Comparison of ENCODE assay signal across 29 cellular contexts in genomic region chr2:173886613-173887012, GRCh38.
"Had no signal": no experiment of that assay in that cellular context is flagged by ENCODE, and none has a peak within 500 bp of the region (broad histone marks: within the 10 kb centered on the region; RNA-seq: fewer than 3 reads in every experiment).

No MANE protein-coding gene starts in this region.

- H3K27ac ChIP-seq: stomach, suprapubic skin, testis, thoracic aorta, thyroid gland, tibial artery, tibial nerve, transverse colon, upper lobe of left lung, upper lobe of right lung, uterus, vagina had no signal

- H3K9me3 ChIP-seq: suprapubic skin, testis, thoracic aorta, thyroid gland, transverse colon, uterus, vagina had no signal

- H3K27ac Mint-ChIP-seq: stimulated activated effector memory CD8-positive, alpha-beta T cell treated with anti-CD3 and anti-CD28 coated beads, Interleukin-12 subunit alpha, Interleukin-12 subunit beta, amount 100 ng/mL, for 72 hours; stimulated activated memory B cell treated with anti-CD40 and anti-IgM and Interleukin-4, amounts not matched to agents 10 μg/mL and 1 μg/mL and 100 μg/mL, for 72 hours; stimulated activated naive B cell treated with anti-CD40 and anti-IgM and Interleukin-4, amounts not matched to agents 10 μg/mL and 1 μg/mL and 100 μg/mL, for 72 hours; stimulated activated naive CD8-positive, alpha-beta T cell treated with anti-CD3 and anti-CD28 coated beads, Interleukin-15, amount 100 ng/mL, for 72 hours; stimulated activated naive CD8-positive, alpha-beta T cell treated with anti-CD3 and anti-CD28 coated beads, Interleukin-15, Interleukin-2, amounts not matched to agents 100 ng/mL and 50 ng/mL, for 24 hours; type B pancreatic cell had no signal

- H3K27me3 ChIP-seq: stomach, suprapubic skin, testis, thyroid gland, tibial nerve, transverse colon, upper lobe of left lung, upper lobe of right lung, uterus, vagina had no signal

- H3K4me3 ChIP-seq: stomach, suprapubic skin, testis, thoracic aorta, thyroid gland, tibial artery, tibial nerve, transverse colon, upper lobe of left lung, upper lobe of right lung, uterus, vagina had no signal

- ATAC-seq: stimulated activated effector memory CD8-positive, alpha-beta T cell treated with anti-CD3 and anti-CD28 coated beads, Interleukin-12 subunit alpha, Interleukin-12 subunit beta, amount 100 ng/mL, for 72 hours; stimulated activated memory B cell treated with anti-CD40 and anti-IgM and Interleukin-4, amounts not matched to agents 10 μg/mL and 1 μg/mL and 100 μg/mL, for 72 hours; stimulated activated naive B cell treated with anti-CD40 and anti-IgM and Interleukin-4, amounts not matched to agents 10 μg/mL and 1 μg/mL and 100 μg/mL, for 72 hours; stimulated activated naive CD8-positive, alpha-beta T cell treated with anti-CD3 and anti-CD28 coated beads, Interleukin-15, amount 100 ng/mL, for 72 hours; stimulated activated naive CD8-positive, alpha-beta T cell treated with anti-CD3 and anti-CD28 coated beads, Interleukin-15, Interleukin-2, amounts not matched to agents 100 U/mL and 50 U/mL, for 24 hours; upper lobe of right lung had no signal

- H3K4me1 ChIP-seq: testis, transverse colon, upper lobe of right lung, uterus had no signal

- H3K27me3 Mint-ChIP-seq: stimulated activated memory B cell treated with anti-CD40 and anti-IgM and Interleukin-4, amounts not matched to agents 10 μg/mL and 1 μg/mL and 100 μg/mL, for 72 hours; type B pancreatic cell had no signal

- DNase-seq: stimulated activated CD4-positive, alpha-beta T cell treated with anti-CD3 and anti-CD28 coated beads, Interleukin-2, amount 100 ng/mL, for 48 hours; stimulated activated CD4-positive, alpha-beta T cell treated with anti-CD3 and anti-CD28 coated beads, Interleukin-4, amount 100 ng/mL, for 1 hour; stimulated activated CD4-positive, alpha-beta T cell treated with anti-CD3 and anti-CD28 coated beads, Interleukin-4, amount 100 ng/mL, for 24 hours; stimulated activated CD4-positive, alpha-beta T cell treated with anti-CD3 and anti-CD28 coated beads, Interleukin-4, amount 100 ng/mL, for 4 hours; stimulated activated CD8-positive, alpha-beta memory T cell treated with anti-CD3 and anti-CD28 coated beads, Interleukin-4, amount 100 ng/mL, for 48 hours; stimulated activated naive B cell treated with anti-CD40 and anti-IgM and Interleukin-4, amounts not matched to agents 10 μg/mL and 1 μg/mL and 100 μg/mL, for 72 hours; stimulated activated naive CD4-positive, alpha-beta T cell; stimulated activated naive CD4-positive, alpha-beta T cell treated with Interleukin-2 at 50 U/mL for 16 hours; stimulated activated naive CD8-positive, alpha-beta T cell treated with anti-CD3 and anti-CD28 coated beads, Interleukin-15, amount 100 ng/mL, for 72 hours; stimulated activated naive CD8-positive, alpha-beta T cell treated with anti-CD3 and anti-CD28 coated beads, Interleukin-15, Interleukin-2, amounts not matched to agents 100 U/mL and 50 U/mL, for 24 hours; stomach; substantia nigra; testis; thyroid gland; tibial artery; transverse colon; trophoblast cell; upper lobe of left lung; upper lobe of right lung; uterus had no signal

- FAIRE-seq: urothelium cell line had no signal

- H3K36me3 Mint-ChIP-seq: stimulated activated effector memory CD8-positive, alpha-beta T cell treated with anti-CD3 and anti-CD28 coated beads, Interleukin-12 subunit alpha, Interleukin-12 subunit beta, amount 100 ng/mL, for 72 hours; type B pancreatic cell had no signal

- H3K36me3 ChIP-seq: stomach, suprapubic skin, thoracic aorta, thyroid gland, tibial artery, tibial nerve, transverse colon, upper lobe of left lung, upper lobe of right lung, uterus, vagina had no signal

- H3K4me1 Mint-ChIP-seq: stimulated activated effector memory CD8-positive, alpha-beta T cell treated with anti-CD3 and anti-CD28 coated beads, Interleukin-12 subunit alpha, Interleukin-12 subunit beta, amount 100 ng/mL, for 72 hours; stimulated activated memory B cell treated with anti-CD40 and anti-IgM and Interleukin-4, amounts not matched to agents 10 μg/mL and 1 μg/mL and 100 μg/mL, for 72 hours had no signal

- H3K4me3 Mint-ChIP-seq: stimulated activated effector memory CD8-positive, alpha-beta T cell treated with anti-CD3 and anti-CD28 coated beads, Interleukin-12 subunit alpha, Interleukin-12 subunit beta, amount 100 ng/mL, for 72 hours; stimulated activated memory B cell treated with anti-CD40 and anti-IgM and Interleukin-4, amounts not matched to agents 10 μg/mL and 1 μg/mL and 100 μg/mL, for 72 hours; stimulated activated naive B cell treated with anti-CD40 and anti-IgM and Interleukin-4, amounts not matched to agents 10 μg/mL and 1 μg/mL and 100 μg/mL, for 72 hours; stimulated activated naive CD8-positive, alpha-beta T cell treated with anti-CD3 and anti-CD28 coated beads, Interleukin-15, amount 100 ng/mL, for 72 hours; stimulated activated naive CD8-positive, alpha-beta T cell treated with anti-CD3 and anti-CD28 coated beads, Interleukin-15, Interleukin-2, amounts not matched to agents 100 ng/mL and 50 ng/mL, for 24 hours; type B pancreatic cell had no signal
